In genomic region chr1:235068155-235069121, GRCh38 we compare ENCODE assay signal across 8 cellular contexts.
DNase-seq lines count a peak whose midpoint lies in the region; ATAC-seq and TF ChIP-seq lines count a peak whose summit lies in the region.

No MANE protein-coding gene starts in this region.

- TF ChIP-seq CTCF in Calu3 (IDR thresholded peaks at IDR 0.05; ENCODE audit: unreplicated experiment) (no peak), foreskin keratinocyte (conservative IDR thresholded peaks at IDR 0.05) (no peak), sigmoid colon (IDR thresholded peaks at IDR 0.05) (no peak)

- H3K4me3 ChIP-seq in SJCRH30 (no peak overlapping the region), sigmoid colon (no peak overlapping the region)

- peak overlapping the region; percentile 49 for H3K27ac ChIP-seq in SJCRH30
- peak overlapping the region; percentile 98 for H3K27ac ChIP-seq in foreskin keratinocyte
- peak overlapping the region; percentile 46 to 64 (median 52) for H3K27ac ChIP-seq in sigmoid colon

- peak overlapping the region; percentile 90 for H3K27ac Mint-ChIP-seq in Calu3 (ENCODE audit: unreplicated experiment)

- BruUV-seq in Calu3 (replicated peaks; lab: Mats Ljungman, UMichigan), result TSS peak; percentile 100

- peak overlapping the region; percentile 47 for H3K4me3 Mint-ChIP-seq in Calu3 (ENCODE audit: low read depth, unreplicated experiment)

- H3K36me3 ChIP-seq in SJCRH30 (no peaks in the 10 kb centered on the region), sigmoid colon (no peaks in the 10 kb centered on the region)

- CTCF ChIA-PET in Calu3 (lab: Charles Lee), result interaction anchor here (0.9 to 1.6 kb wide), 9 partner anchors 11 to 411 kb away, joined by 3 to 8 read pairs (median 4); no protein-coding TSS in a partner anchor

- WGBS in sigmoid colon, 2 donors, result 46 to 74% methylated on average over 19 of the region's 19 CpGs

- H3K4me1 ChIP-seq in SJCRH30, result peaks cover 41% of the 10 kb centered on the region
- peaks cover 33% of the 10 kb centered on the region for H3K4me1 ChIP-seq in foreskin keratinocyte
- peaks cover 0 to 28% (median 23%) of the 10 kb centered on the region in 4 donors for H3K4me1 ChIP-seq in sigmoid colon

- H3K36me3 Mint-ChIP-seq in Calu3 (ENCODE audit: insufficient read depth, unreplicated experiment), result peaks cover 44% of the 10 kb centered on the region

- peak; percentile 77 for ATAC-seq in foreskin keratinocyte

- H3K27me3 ChIP-seq in SJCRH30 (no peaks in the 10 kb centered on the region), foreskin keratinocyte (no peaks in the 10 kb centered on the region), sigmoid colon (no peaks in the 10 kb centered on the region)

- H3K4me1 Mint-ChIP-seq in Calu3 (ENCODE audit: low read depth, unreplicated experiment), result peaks cover 72% of the 10 kb centered on the region

- TF ChIP-seq EP300 in sigmoid colon (IDR thresholded peaks at IDR 0.05), result no peak

- DNase-seq in Calu3 (peak; percentile 69), SJCRH30 (peak in 1 of 2 experiments; percentile 15), foreskin keratinocyte (peak; percentile 98 to 100), sigmoid colon (no peak), NCI-H2107 treated with DMSO at 0.1 percent for 48 hours (lab: John Stamatoyannopoulos, UW; ENCODE audit: unreplicated experiment) (no peak), NCI-H1417 (lab: John Stamatoyannopoulos, UW) (no peak), NCI-H526 treated with DMSO at 0.1 percent for 48 hours (lab: John Stamatoyannopoulos, UW) (no peak), T-helper 2 cell (no peak)

- H3K9me3 Mint-ChIP-seq in Calu3 (ENCODE audit: low read depth, unreplicated experiment), result no peaks in the 10 kb centered on the region

- intact Hi-C loops in Calu3 (cut with micrococcal nuclease; ENCODE audit: unreplicated experiment), result loop anchor here (1.0 kb wide), 1 partner anchor 108 kb away; no protein-coding TSS in a partner anchor
- intact Hi-C loops in sigmoid colon (cut with DNase I), result no loop called here

- no peaks in the 10 kb centered on the region for H3K9me3 ChIP-seq in SJCRH30 (replicated peaks)
- no peaks in the 10 kb centered on the region for H3K9me3 ChIP-seq in sigmoid colon

- no peak for TF ChIP-seq POLR2A in sigmoid colon (IDR thresholded peaks at IDR 0.05)

- no peaks in the 10 kb centered on the region for H3K27me3 Mint-ChIP-seq in Calu3 (ENCODE audit: unreplicated experiment)

Comparison
In these comparisons a context has a peak if more than half of its experiments do, and no peak if none do; other contexts are left out.
1. DNase-seq: peak in Calu3 (single experiment) and foreskin keratinocyte (2 of 2); none in sigmoid colon (single experiment), NCI-H2107 treated with DMSO at 0.1 percent for 48 hours (single experiment), NCI-H1417 (0 of 3), NCI-H526 treated with DMSO at 0.1 percent for 48 hours (single experiment) and T-helper 2 cell (0 of 5).
2. Peak in every context shown above with its lines, with median percentiles within 50 percentile points of each other: H3K27ac ChIP-seq.